In genomic region chr1:45327644-45328515, GRCh38 we compare ENCODE assay signal across 9 cellular contexts. TPM values are rescaled to one million over a fixed set of nuclear protein-coding genes. Genes with fewer than 3 reads are reported as not detected.
DNase-seq lines count a peak whose midpoint lies in the region; ATAC-seq, FAIRE-seq and TF ChIP-seq lines count a peak whose summit lies in the region.
"Had no signal": no experiment of that assay in that cellular context is flagged by ENCODE, and none has a peak within 500 bp of the region (broad histone marks: within the 10 kb centered on the region; RNA-seq: fewer than 3 reads in every experiment).

No MANE protein-coding gene starts in this region.

- no peak for TF ChIP-seq RAD21 in H1 (IDR thresholded peaks at IDR 0.05 in 1 of 2, conservative IDR thresholded peaks at IDR 0.05 in 1 of 2; ENCODE audit: low read depth in 2 of 2, low read length in 2 of 2)

- peaks cover 11% of the 10 kb centered on the region; the same call in 1 of the 2 replicates for H3K23me2 ChIP-seq in H1 (ENCODE audit: low read depth, low read length)

- no peak overlapping the region for H2BK15ac ChIP-seq in H1 (ENCODE audit: low read length)

- TF ChIP-seq EP300 in H1 (IDR thresholded peaks at IDR 0.05; ENCODE audit: borderline replicate concordance in 1 of 2, low read depth in 2 of 2, low read length in 2 of 2), result no peak

- peak overlapping the region; percentile 89 for H4K91ac ChIP-seq in H1 (replicated peaks; ENCODE audit: insufficient read length, low read length)

- peaks cover 5% of the 10 kb centered on the region; the same call in 1 of the 2 replicates for H3K79me1 ChIP-seq in H1 (ENCODE audit: low read depth, low read length)

- CTCF ChIA-PET in H1 (lab: Charles Lee; ENCODE audit: partially characterized antibody), result interaction anchor here (0.6 to 5.3 kb wide), 16 partner anchors 9 to 314 kb away, joined by 3 to 29 read pairs (median 4); partner anchors contain the start of genes MUTYH and TOE1

- WGBS in H1 (ENCODE audit: extremely low coverage in 1 of 2, insufficient coverage in 1 of 2, insufficient read length in 1 of 2, insufficient replicate concordance in 2 of 2, low coverage in 1 of 2, low lambda C conversion rate in 2 of 2, missing lambda C conversion rate in 1 of 2), 2 experiments, result 30% methylated on average over 19 of the region's 19 CpGs; no CpG with 5 or more reads in 1 of the 2 experiments

- no peak overlapping the region for H2AFZ ChIP-seq in H1 (ENCODE audit: low read length)
- H2AFZ ChIP-seq in Karpas-422 (ENCODE audit: low read length), result no peak overlapping the region

- H4K20me1 ChIP-seq in H1 (replicated peaks in 1 of 2; ENCODE audit: control insufficient read depth in 1 of 2, insufficient read depth in 2 of 2, low read length in 2 of 2) (peaks cover 0 to 2% of the 10 kb centered on the region in 2 experiments), Karpas-422 (ENCODE audit: insufficient read depth, low read depth, low read length) (no peaks in the 10 kb centered on the region)

- no peak for TF ChIP-seq CTCF in H1 (IDR thresholded peaks at IDR 0.05; ENCODE audit: control extremely low read depth in 1 of 3, insufficient read depth in 1 of 3, low read depth in 1 of 3, low read length in 3 of 3)

- H3K4me2 ChIP-seq in H1 (ENCODE audit: insufficient read depth in 1 of 2, low read depth in 2 of 2, low read length in 2 of 2), result peak overlapping the region; percentile 71 to 89
- no peak overlapping the region for H3K4me2 ChIP-seq in Karpas-422 (ENCODE audit: low read depth, low read length, poor library complexity, severe bottlenecking)

- ATAC-seq in stimulated activated naive CD8-positive, alpha-beta T cell treated with anti-CD3 and anti-CD28 coated beads, Interleukin-15, Interleukin-2, amounts not matched to agents 100 U/mL and 50 U/mL, for 24 hours, result no peak
- ATAC-seq in HG03469 (IDR thresholded peaks at IDR 0.05; ENCODE audit: unreplicated experiment), result no peak

- H3K4me3 ChIP-seq in H1 (ENCODE audit: extremely low read depth in 1 of 4, insufficient read depth in 2 of 4, low read depth in 3 of 4, low read length in 4 of 4) (peak overlapping the region; percentile 61 to 69 (median 64)), Karpas-422 (ENCODE audit: low read length) (no peak overlapping the region)

- peak overlapping the region in 3 of 4 experiments; percentile 21 to 87 (median 86); a peak in 6 of 7 replicates for H3K9ac ChIP-seq in H1 (replicated peaks in 1 of 4; ENCODE audit: extremely low read depth in 1 of 4, low read depth in 3 of 4, low read length in 3 of 4)
- no peak overlapping the region for H3K9ac ChIP-seq in Karpas-422 (ENCODE audit: low read length)

- POLR2A ChIA-PET in H1 (lab: Charles Lee; ENCODE audit: partially characterized antibody), result interaction anchor here (0.7 to 16.3 kb wide), 29 partner anchors 7 to 528 kb away, joined by 3 to 472 read pairs (median 6); partner anchors contain the start of genes CCDC163, HECTD3, MMACHC and MUTYH

- H3K23ac ChIP-seq in H1 (ENCODE audit: insufficient read length), result no peak overlapping the region

- no peaks in the 10 kb centered on the region for H3K9me3 ChIP-seq in H1 (ENCODE audit: insufficient read depth in 2 of 2, low read depth in 1 of 2, low read length in 1 of 2)
- H3K9me3 ChIP-seq in Karpas-422 (ENCODE audit: low read length), result no peaks in the 10 kb centered on the region

- H2AK5ac ChIP-seq in H1 (ENCODE audit: low read depth, low read length), result peak overlapping the region; percentile 80

- peak; percentile 75 for DNase-seq in activated CD8-positive, alpha-beta memory T cell treated with anti-CD3 and anti-CD28 coated beads for 24 hours
- no peak for DNase-seq in activated CD8-positive, alpha-beta memory T cell treated with anti-CD3 and anti-CD28 coated beads, Interleukin-2, amount 50 U/mL, for 48 hours
- peak; percentile 46 for DNase-seq in NCI-H526 treated with DMSO at 0.1 percent for 48 hours (lab: John Stamatoyannopoulos, UW)
- DNase-seq in H1 (ENCODE audit: low read depth in 1 of 2, low spot score in 2 of 2), result peak in 1 of 2 experiments; percentile 65
- peak; percentile 31 for DNase-seq in stimulated activated naive CD8-positive, alpha-beta T cell treated with anti-CD3 and anti-CD28 coated beads, Interleukin-15, Interleukin-2, amounts not matched to agents 100 U/mL and 50 U/mL, for 24 hours
- DNase-seq in occipital lobe (lab: John Stamatoyannopoulos, UW), result no peak
- DNase-seq in Karpas-422, result no peak

- peak overlapping the region; percentile 73 for H4K5ac ChIP-seq in H1 (ENCODE audit: insufficient read length, low read depth, low read length)

- peak overlapping the region; percentile 81 for H4K8ac ChIP-seq in H1 (ENCODE audit: extremely low read depth, insufficient read depth, low read length)

- no peak overlapping the region for H2BK20ac ChIP-seq in H1 (ENCODE audit: low read length)

- H2BK5ac ChIP-seq in H1 (ENCODE audit: low read depth, low read length), result peak overlapping the region; percentile 64; the same call in 1 of the 2 replicates

- H3K18ac ChIP-seq in H1 (ENCODE audit: extremely low read depth, low read length), result peak overlapping the region; percentile 99

- H3K79me2 ChIP-seq in H1 (ENCODE audit: control insufficient read depth in 1 of 2, insufficient read depth in 2 of 2, low read length in 2 of 2) (peaks cover 3 to 22% of the 10 kb centered on the region in 2 experiments; a peak in 3 of 4 replicates), Karpas-422 (ENCODE audit: low read length) (no peaks in the 10 kb centered on the region)

- no peak for FAIRE-seq in H1 (lab: Jason Lieb, UNC)
- FAIRE-seq: G401.6 had no signal

- no peak overlapping the region for H3K14ac ChIP-seq in H1 (ENCODE audit: insufficient read length)

- peak in 1 of 2 experiments; percentile 28; a peak in 2 of 3 replicates for TF ChIP-seq POLR2A in H1 (IDR thresholded peaks at IDR 0.05; ENCODE audit: control extremely low read depth in 1 of 2, low read depth in 2 of 2, low read length in 2 of 2)

- H2BK120ac ChIP-seq in H1 (replicated peaks; ENCODE audit: low read depth, low read length), result peak overlapping the region; percentile 47

- peak overlapping the region; percentile 65; the same call in 1 of the 2 replicates for H3K27ac ChIP-seq in H1 (ENCODE audit: low read depth, low read length)
- no peak overlapping the region for H3K27ac ChIP-seq in Karpas-422 (ENCODE audit: low read length)

- H3K9me2 ChIP-seq in Karpas-422 (replicated peaks; ENCODE audit: insufficient read depth, low read length), result no peaks in the 10 kb centered on the region

- peaks cover 7 to 21% (median 12%) of the 10 kb centered on the region in 4 experiments; a peak in 6 of 7 replicates for H3K4me1 ChIP-seq in H1 (replicated peaks in 1 of 4; ENCODE audit: control insufficient read depth in 3 of 4, insufficient read depth in 4 of 4, low read length in 3 of 4)
- H3K4me1 ChIP-seq in Karpas-422 (ENCODE audit: low read length), result no peaks in the 10 kb centered on the region

- H2BK12ac ChIP-seq in H1 (ENCODE audit: low read depth, low read length), result 0 out of 2 replicates have a peak overlapping the region, but pooled peaks have one; percentile 75

- peak overlapping the region; percentile 87 for H3K4ac ChIP-seq in H1 (replicated peaks; ENCODE audit: insufficient read length, low read depth, low read length)

- H3K36me3 ChIP-seq in H1 (ENCODE audit: control insufficient read depth in 2 of 4, insufficient read depth in 4 of 4, low read length in 3 of 4), result peaks cover 3 to 33% (median 13%) of the 10 kb centered on the region in 4 experiments; a peak in 5 of 8 replicates
- no peaks in the 10 kb centered on the region for H3K36me3 ChIP-seq in Karpas-422 (ENCODE audit: insufficient read depth, low read length)

- peak overlapping the region; percentile 70 for H3K56ac ChIP-seq in H1 (replicated peaks; ENCODE audit: insufficient read length, low read depth, low read length)

- H3K27me3 ChIP-seq in H1 (replicated peaks in 1 of 4; ENCODE audit: control insufficient read depth in 3 of 4, extremely low read depth in 1 of 4, insufficient read depth in 3 of 4, low read length in 3 of 4) (no peaks in the 10 kb centered on the region), Karpas-422 (ENCODE audit: low read length) (no peaks in the 10 kb centered on the region)

RNA-seq across cellular contexts. Expression of gene HPDL, which starts 1.2 kb away (rescaled TPM):
- 58.5 and 60.6 TPM in 2 replicates for total RNA-seq in H1 (2021; fragmentation: NEBNext Ultra II Directional; extraction: Animal tissue kit (Norgen Biotek cat#: 25700))
- 62.7 and 100 TPM in 2 replicates for polyA plus RNA-seq in H1 (2011; rRNA removed)
- 61.2 TPM for polyA plus RNA-seq in H1 (2011; cell fraction: cytosol; rRNA removed)
- 73.7 TPM for polyA plus RNA-seq in H1 (2011; cell fraction: nucleus; rRNA removed)
- polyA plus RNA-seq in H1 (2012, experiment 1 of 2), result 33.0 to 45.0 TPM (median 38.0 TPM) in 4 replicates
- 46.7 TPM for polyA plus RNA-seq in H1 (2012, experiment 2 of 2)
- 15.6 TPM for polyA plus RNA-seq in H1 (2013, experiment 1 of 2)
- polyA plus RNA-seq in H1 (2013, experiment 2 of 2), result 13.3 TPM
- polyA minus RNA-seq in H1 (2011; rRNA and poly(A)+ RNA removed), result 11.5 and 13.9 TPM in 2 replicates
- polyA minus RNA-seq in H1 (2011; cell fraction: cytosol; rRNA and poly(A)+ RNA removed), result 29.4 TPM
- polyA minus RNA-seq in H1 (2011; cell fraction: nucleus; rRNA and poly(A)+ RNA removed), result 39.4 TPM
- total RNA-seq in occipital lobe, result 0.62 TPM
- total RNA-seq in Karpas-422 (2014; rRNA removed; shearing (Covaris generic); ENCODE audit: low replicate concordance), result not detected in 2 replicates

RNA-seq across cellular contexts. Expression of gene TOE1, which starts 12.1 kb away (rescaled TPM):
- total RNA-seq in H1 (2021; fragmentation: NEBNext Ultra II Directional; extraction: Animal tissue kit (Norgen Biotek cat#: 25700)), result 14.5 and 15.2 TPM in 2 replicates
- polyA plus RNA-seq in H1 (2011; rRNA removed), result 23.6 and 25.8 TPM in 2 replicates
- 32.5 TPM for polyA plus RNA-seq in H1 (2011; cell fraction: cytosol; rRNA removed)
- polyA plus RNA-seq in H1 (2011; cell fraction: nucleus; rRNA removed), result 28.7 TPM
- 11.0 to 18.9 TPM (median 17.6 TPM) in 4 replicates for polyA plus RNA-seq in H1 (2012, experiment 1 of 2)
- polyA plus RNA-seq in H1 (2012, experiment 2 of 2), result 12.8 TPM
- polyA plus RNA-seq in H1 (2013, experiment 1 of 2), result 12.2 TPM
- 11.9 TPM for polyA plus RNA-seq in H1 (2013, experiment 2 of 2)
- 32.6 and 45.7 TPM in 2 replicates for polyA minus RNA-seq in H1 (2011; rRNA and poly(A)+ RNA removed)
- polyA minus RNA-seq in H1 (2011; cell fraction: cytosol; rRNA and poly(A)+ RNA removed), result 15.1 TPM
- polyA minus RNA-seq in H1 (2011; cell fraction: nucleus; rRNA and poly(A)+ RNA removed), result 31.6 TPM
- 5.1 TPM for total RNA-seq in occipital lobe
- total RNA-seq in Karpas-422 (2014; rRNA removed; shearing (Covaris generic); ENCODE audit: low replicate concordance), result 8.9 and 12.7 TPM in 2 replicates

RNA-seq across cellular contexts. Expression of gene MUTYH, which starts 12.4 kb away (rescaled TPM):
- 51.9 TPM in 2 replicates for total RNA-seq in H1 (2021; fragmentation: NEBNext Ultra II Directional; extraction: Animal tissue kit (Norgen Biotek cat#: 25700))
- polyA plus RNA-seq in H1 (2011; rRNA removed), result 65.7 and 86.4 TPM in 2 replicates
- polyA plus RNA-seq in H1 (2011; cell fraction: cytosol; rRNA removed), result 86.1 TPM
- 179 TPM for polyA plus RNA-seq in H1 (2011; cell fraction: nucleus; rRNA removed)
- 35.6 to 60.4 TPM (median 53.2 TPM) in 4 replicates for polyA plus RNA-seq in H1 (2012, experiment 1 of 2)
- 49.5 TPM for polyA plus RNA-seq in H1 (2012, experiment 2 of 2)
- 36.0 TPM for polyA plus RNA-seq in H1 (2013, experiment 1 of 2)
- 33.4 TPM for polyA plus RNA-seq in H1 (2013, experiment 2 of 2)
- 32.8 and 32.9 TPM in 2 replicates for polyA minus RNA-seq in H1 (2011; rRNA and poly(A)+ RNA removed)
- 29.2 TPM for polyA minus RNA-seq in H1 (2011; cell fraction: cytosol; rRNA and poly(A)+ RNA removed)
- polyA minus RNA-seq in H1 (2011; cell fraction: nucleus; rRNA and poly(A)+ RNA removed), result 45.1 TPM
- total RNA-seq in occipital lobe, result 23.2 TPM
- 40.8 and 53.9 TPM in 2 replicates for total RNA-seq in Karpas-422 (2014; rRNA removed; shearing (Covaris generic); ENCODE audit: low replicate concordance)

Comparison
In these comparisons a context has a peak if more than half of its experiments do, and no peak if none do; other contexts are left out.
1. DNase-seq: peak in activated CD8-positive, alpha-beta memory T cell treated with anti-CD3 and anti-CD28 coated beads for 24 hours (single experiment), NCI-H526 treated with DMSO at 0.1 percent for 48 hours (single experiment) and stimulated activated naive CD8-positive, alpha-beta T cell treated with anti-CD3 and anti-CD28 coated beads, Interleukin-15, Interleukin-2, amounts not matched to agents 100 U/mL and 50 U/mL, for 24 hours (single experiment); none in activated CD8-positive, alpha-beta memory T cell treated with anti-CD3 and anti-CD28 coated beads, Interleukin-2, amount 50 U/mL, for 48 hours (single experiment), occipital lobe (single experiment) and Karpas-422 (single experiment).
2. RNA of gene HPDL, which starts 1.2 kb away (total RNA-seq): 58.5 to 60.6 TPM in H1; 0.62 TPM in occipital lobe (single experiment) and not detected in Karpas-422; every median in the first group is over 10 times any median in the second.